ENCODE assay signal across 7 cellular contexts in genomic region chr22:25475554-25476022, GRCh38.
DNase-seq lines count a peak whose midpoint lies in the region; ATAC-seq and TF ChIP-seq lines count a peak whose summit lies in the region.

No MANE protein-coding gene starts in this region.

- H3K4me3 Mint-ChIP-seq in naive thymus-derived CD4-positive, alpha-beta T cell, result no peak overlapping the region
- no peak overlapping the region for H3K4me3 Mint-ChIP-seq in type B pancreatic cell

- no peak overlapping the region for H3K27ac ChIP-seq in naive thymus-derived CD4-positive, alpha-beta T cell (ENCODE audit: low read depth, low read length)

- H3K27ac Mint-ChIP-seq in naive thymus-derived CD4-positive, alpha-beta T cell, result no peak overlapping the region
- no peak overlapping the region for H3K27ac Mint-ChIP-seq in type B pancreatic cell

- H3K9me3 Mint-ChIP-seq in naive thymus-derived CD4-positive, alpha-beta T cell, result peaks cover 0 to 12% (median 2%) of the 10 kb centered on the region in 11 donors
- peaks cover 6% of the 10 kb centered on the region for H3K9me3 Mint-ChIP-seq in type B pancreatic cell

- CTCF ChIA-PET in naive thymus-derived CD4-positive, alpha-beta T cell (lab: Charles Lee), result no interaction called here

- no peaks in the 10 kb centered on the region for H3K9me3 ChIP-seq in naive thymus-derived CD4-positive, alpha-beta T cell (ENCODE audit: control insufficient read depth in 2 of 3, low read length in 3 of 3)

- H3K4me3 ChIP-seq in foreskin fibroblast (ENCODE audit: low read depth in 1 of 2, low read length in 2 of 2), result no peak overlapping the region
- H3K4me3 ChIP-seq in naive thymus-derived CD4-positive, alpha-beta T cell (ENCODE audit: low read length), result no peak overlapping the region

- H3K36me3 ChIP-seq in naive thymus-derived CD4-positive, alpha-beta T cell (ENCODE audit: control insufficient read depth in 2 of 3, insufficient read depth in 3 of 3, low read length in 3 of 3), result no peaks in the 10 kb centered on the region

- H3K27me3 Mint-ChIP-seq in naive thymus-derived CD4-positive, alpha-beta T cell, result peaks cover 0 to 12% (median 0%) of the 10 kb centered on the region in 5 donors
- H3K27me3 Mint-ChIP-seq in type B pancreatic cell, result no peaks in the 10 kb centered on the region

- H3K4me1 Mint-ChIP-seq in naive thymus-derived CD4-positive, alpha-beta T cell, result peaks cover 0 to 9% (median 7%) of the 10 kb centered on the region in 7 donors
- H3K4me1 Mint-ChIP-seq in type B pancreatic cell (ENCODE audit: unreplicated experiment), result peaks cover 12% of the 10 kb centered on the region

- H3K4me1 ChIP-seq in naive thymus-derived CD4-positive, alpha-beta T cell (ENCODE audit: control insufficient read depth in 2 of 2, insufficient read depth in 2 of 2, low read length in 2 of 2), result no peaks in the 10 kb centered on the region

- DNase-seq in HK-2 (ENCODE audit: unreplicated experiment) (peak; percentile 57), NCI-H510A treated with DMSO at 0.1 percent for 48 hours (lab: John Stamatoyannopoulos, UW) (peak; percentile 90), foreskin fibroblast (peak; percentile 9 to 27), sciatic nerve (ENCODE audit: low spot score) (no peak), type B pancreatic cell (ENCODE audit: extremely low spot score, unreplicated experiment) (no peak)
- no peak for DNase-seq in naive thymus-derived CD4-positive, alpha-beta T cell

- intact Hi-C loops in sciatic nerve (cut with DNase I), result no loop called here
- intact Hi-C loops in naive thymus-derived CD4-positive, alpha-beta T cell (cut with micrococcal nuclease), result no loop called here

- no peaks in the 10 kb centered on the region for H3K27me3 ChIP-seq in naive thymus-derived CD4-positive, alpha-beta T cell (ENCODE audit: control insufficient read depth in 2 of 2, insufficient read depth in 2 of 2, low read length in 2 of 2)

- peaks cover 9 to 46% (median 30%) of the 10 kb centered on the region in 5 donors for H3K36me3 Mint-ChIP-seq in naive thymus-derived CD4-positive, alpha-beta T cell
- H3K36me3 Mint-ChIP-seq in type B pancreatic cell, result peaks cover 25% of the 10 kb centered on the region

- peak; percentile 22 for ATAC-seq in sciatic nerve
- ATAC-seq in naive thymus-derived CD4-positive, alpha-beta T cell, result no peak
- no peak for ATAC-seq in HG02973 (IDR thresholded peaks at IDR 0.05; ENCODE audit: unreplicated experiment)

- POLR2A ChIA-PET in naive thymus-derived CD4-positive, alpha-beta T cell (lab: Charles Lee), result no interaction called here

- TF ChIP-seq CTCF in foreskin fibroblast (IDR thresholded peaks at IDR 0.05; ENCODE audit: low read depth, low read length), result no peak
- TF ChIP-seq CTCF in type B pancreatic cell (conservative IDR thresholded peaks at IDR 0.05), result no peak

Comparison
In these comparisons a context has a peak if more than half of its experiments do, and no peak if none do; other contexts are left out.
1. DNase-seq: peak in HK-2 (single experiment), NCI-H510A treated with DMSO at 0.1 percent for 48 hours (single experiment) and foreskin fibroblast (2 of 2); none in sciatic nerve (single experiment), naive thymus-derived CD4-positive, alpha-beta T cell (0 of 9) and type B pancreatic cell (single experiment).